28 cellular contexts compared by ENCODE assay signal in genomic region chr2:37164757-37165156, GRCh38. TPM values are rescaled to one million over a fixed set of nuclear protein-coding genes. Genes with fewer than 3 reads are reported as not detected.
A peak's percentile ranks its signal among the peaks of the same experiment; 100 is the strongest.
DNase-seq lines count a peak whose midpoint lies in the region; FAIRE-seq and TF ChIP-seq lines count a peak whose summit lies in the region.
"Had no signal": no experiment of that assay in that cellular context is flagged by ENCODE, and none has a peak within 500 bp of the region (broad histone marks: within the 10 kb centered on the region; RNA-seq: fewer than 3 reads in every experiment).

No MANE protein-coding gene starts in this region.

- H3K9me3 Mint-ChIP-seq in activated naive CD4-positive, alpha-beta T cell treated with anti-CD3 and anti-CD28 coated beads, Interleukin-2, amount 10 ng/mL, durations not matched to agents 7 days and 5 days, result peaks cover 18% of the 10 kb centered on the region
- peaks cover 4% of the 10 kb centered on the region for H3K9me3 Mint-ChIP-seq in Calu3 (ENCODE audit: low read depth, unreplicated experiment)

- POLR2A ChIA-PET in HEK293 (lab: Yijun Ruan, JAX), result no interaction called here

- no peaks in the 10 kb centered on the region for H3K4me1 Mint-ChIP-seq in activated naive CD4-positive, alpha-beta T cell treated with anti-CD3 and anti-CD28 coated beads, Interleukin-2, amount 10 ng/mL, durations not matched to agents 7 days and 5 days
- no peaks in the 10 kb centered on the region for H3K4me1 Mint-ChIP-seq in Calu3 (ENCODE audit: low read depth, unreplicated experiment)
- H3K4me1 Mint-ChIP-seq: CD4-positive, CD25-positive, alpha-beta regulatory T cell had no signal

- BruUV-seq in Calu3 (replicated peaks; lab: Mats Ljungman, UMichigan), result no TSS peak

- peaks cover 12% of the 10 kb centered on the region for H3K27me3 Mint-ChIP-seq in activated naive CD4-positive, alpha-beta T cell treated with anti-CD3 and anti-CD28 coated beads, Interleukin-2, amount 10 ng/mL, durations not matched to agents 7 days and 5 days
- H3K27me3 Mint-ChIP-seq in Calu3 (ENCODE audit: unreplicated experiment), result no peaks in the 10 kb centered on the region
- H3K27me3 Mint-ChIP-seq: CD4-positive, alpha-beta memory T cell had no signal

- H3K27ac Mint-ChIP-seq in activated naive CD4-positive, alpha-beta T cell treated with anti-CD3 and anti-CD28 coated beads, Interleukin-2, amount 10 ng/mL, durations not matched to agents 7 days and 5 days, result peak overlapping the region; percentile 49
- H3K27ac Mint-ChIP-seq in Calu3 (ENCODE audit: unreplicated experiment), result no peak overlapping the region
- H3K27ac Mint-ChIP-seq: CD14-positive monocyte; CD4-positive, CD25-positive, alpha-beta regulatory T cell; CD8-positive, alpha-beta memory T cell had no signal

- no peak overlapping the region for H3K4me3 Mint-ChIP-seq in activated naive CD4-positive, alpha-beta T cell treated with anti-CD3 and anti-CD28 coated beads, Interleukin-2, amount 10 ng/mL, durations not matched to agents 7 days and 5 days
- no peak overlapping the region for H3K4me3 Mint-ChIP-seq in Calu3 (ENCODE audit: low read depth, unreplicated experiment)
- H3K4me3 Mint-ChIP-seq: CD14-positive monocyte had no signal

- H3K9me3 ChIP-seq in HEK293 (ENCODE audit: control insufficient read depth, insufficient read depth, low read depth, low read length), result no peaks in the 10 kb centered on the region
- H3K9me3 ChIP-seq: BE2C had no signal

- H3K36me3 Mint-ChIP-seq in activated naive CD4-positive, alpha-beta T cell treated with anti-CD3 and anti-CD28 coated beads, Interleukin-2, amount 10 ng/mL, durations not matched to agents 7 days and 5 days, result peaks cover 5% of the 10 kb centered on the region
- H3K36me3 Mint-ChIP-seq in Calu3 (ENCODE audit: insufficient read depth, unreplicated experiment), result peaks cover 7% of the 10 kb centered on the region

- no peak overlapping the region for H3K27ac ChIP-seq in HEK293 (ENCODE audit: extremely low read depth, low read depth, low read length)
- H3K27ac ChIP-seq: BLaER1 had no signal

- DNase-seq in activated naive CD4-positive, alpha-beta T cell treated with anti-CD3 and anti-CD28 coated beads, Interleukin-2, amount 10 ng/mL, durations not matched to agents 7 days and 5 days, result no peak
- no peak for DNase-seq in activated naive CD4-positive, alpha-beta T cell (lab: John Stamatoyannopoulos, UW)
- DNase-seq in DMS 273 (lab: John Stamatoyannopoulos, UW; ENCODE audit: unreplicated experiment) (no peak), Calu3 (no peak)
- DNase-seq: 8988T; BE2C; C1 segment of cervical spinal cord; CD4-positive, alpha-beta memory T cell; CD4-positive, CD25-positive, alpha-beta regulatory T cell; CD8-positive, alpha-beta memory T cell; COR-L47; DMS 273 treated with DMSO at 0.1 percent for 48 hours; DMS153; DMS79; DND-41; EL; GF-D8 had no signal

- peak; percentile 59 for FAIRE-seq in G401.6 (lab: Jason Lieb, UNC)
- FAIRE-seq: A204.1, D721Med, GM12891, GM19239 had no signal

- intact Hi-C loops in Calu3 (cut with micrococcal nuclease; ENCODE audit: unreplicated experiment), result loop anchor here (5.0 kb wide), 1 partner anchor 53 kb away; no protein-coding TSS in a partner anchor

- TF ChIP-seq CTCF in HEK293 (tag by site-specific recombination; IDR thresholded peaks at IDR 0.05), result no peak
- no peak for TF ChIP-seq CTCF in Calu3 (IDR thresholded peaks at IDR 0.05; ENCODE audit: unreplicated experiment)

- H3K4me3 ChIP-seq in HEK293 (ENCODE audit: low read depth, low read length), result no peak overlapping the region
- H3K4me3 ChIP-seq: BLaER1 had no signal

- no peaks in the 10 kb centered on the region for H3K4me1 ChIP-seq in HEK293 (ENCODE audit: control insufficient read depth, insufficient read depth, low read length)
- H3K4me1 ChIP-seq: BE2C, BLaER1 had no signal

- CTCF ChIA-PET in activated naive CD4-positive, alpha-beta T cell treated with anti-CD3 and anti-CD28 coated beads, Interleukin-2, amount 10 ng/mL, durations not matched to agents 7 days and 5 days (lab: Charles Lee), result interaction anchor here (0.6 to 1.1 kb wide), 2 partner anchors 78 to 712 kb away, joined by 3 to 4 read pairs; no protein-coding TSS in a partner anchor
- CTCF ChIA-PET in HEK293 (lab: Yijun Ruan, JAX), result interaction anchor here (0.7 kb wide), 2 partner anchors 158 to 234 kb away, joined by 3 to 4 read pairs; no protein-coding TSS in a partner anchor
- CTCF ChIA-PET in Calu3 (lab: Charles Lee), result no interaction called here

- H3K36me3 ChIP-seq in HEK293 (ENCODE audit: control insufficient read depth in 2 of 2, insufficient read depth in 1 of 2, low read length in 2 of 2), result no peaks in the 10 kb centered on the region
- H3K36me3 ChIP-seq: BE2C, BLaER1 had no signal

TF ChIP-seq in HEK293, 187 proteins besides CTCF, POLR2A, EP300 and RAD21:
- no peak for TF ChIP-seq INSM2 (tag by site-specific recombination; IDR thresholded peaks at IDR 0.05)
- TF ChIP-seq SETDB1 (IDR thresholded peaks at IDR 0.05; ENCODE audit: insufficient read length, low read length), result peak; percentile 35
TF ChIP-seq in HEK293: peak in this region for 1.

RNA-seq across cellular contexts. Expression of gene EIF2AK2, which starts 8.0 kb away (rescaled TPM):
- total RNA-seq in Calu3 (2022), result 91.2 and 121 TPM in 2 replicates

RNA-seq across cellular contexts. Expression of gene SULT6B1, which starts 23.7 kb away (rescaled TPM):
- total RNA-seq in Calu3 (2022), result not detected in 2 replicates
- total RNA-seq: A673; CD4-positive, alpha-beta memory T cell; CD4-positive, CD25-positive, alpha-beta regulatory T cell; CD8-positive, alpha-beta memory T cell; Daoy; G401 had no signal

RNA-seq across cellular contexts. Expression of gene CEBPZOS, which starts 31.5 kb away (rescaled TPM):
- 37.6 and 40.7 TPM in 2 replicates for total RNA-seq in Calu3 (2022)
